ENCODE assay signal across 11 cellular contexts in genomic region chr9:115034801-115035200, GRCh38.
DNase-seq lines count a peak whose midpoint lies in the region; ATAC-seq and TF ChIP-seq lines count a peak whose summit lies in the region.
"Had no signal": no experiment of that assay in that cellular context is flagged by ENCODE, and none has a peak within 500 bp of the region (broad histone marks: within the 10 kb centered on the region; RNA-seq: fewer than 3 reads in every experiment).

No MANE protein-coding gene starts in this region.

- H3K4me1 Mint-ChIP-seq in chondrocyte (ENCODE audit: low read depth), result peaks cover 67% of the 10 kb centered on the region

- no peaks in the 10 kb centered on the region for H3K27me3 Mint-ChIP-seq in chondrocyte (ENCODE audit: low read depth)

- POLR2A ChIA-PET in AG04449 (lab: Yijun Ruan, JAX), result interaction anchor here (1.3 kb wide), 1 partner anchor 83 kb away, joined by 4 read pairs; the partner anchor contains the start of gene TNC

- TF ChIP-seq CTCF in AG04449 (IDR thresholded peaks at IDR 0.05; ENCODE audit: insufficient read depth, low read length, missing control alignments) (no peak), chondrocyte (IDR thresholded peaks at IDR 0.05) (no peak)

- DNase-seq in AG04449 (ENCODE audit: low read depth, low spot score) (peak; percentile 73), HT1080 (ENCODE audit: low read depth) (peak; percentile 38), chondrocyte (ENCODE audit: low spot score) (no peak), myocyte (ENCODE audit: low read depth) (peak; percentile 73)
- no peak for DNase-seq in stimulated activated naive CD4-positive, alpha-beta T cell treated with Interleukin-2 at 50 U/mL for 16 hours (lab: John Stamatoyannopoulos, UW)
- DNase-seq: central memory CD4-positive, alpha-beta T cell; head of caudate nucleus had no signal

- ATAC-seq in GM18520 (IDR thresholded peaks at IDR 0.05; ENCODE audit: unreplicated experiment) (no peak), HG03442 (IDR thresholded peaks at IDR 0.05; ENCODE audit: unreplicated experiment) (no peak), GM19467 (IDR thresholded peaks at IDR 0.05; ENCODE audit: unreplicated experiment) (no peak)

- peaks cover 7% of the 10 kb centered on the region for H3K36me3 Mint-ChIP-seq in chondrocyte (ENCODE audit: low read depth)

- H3K4me3 Mint-ChIP-seq in chondrocyte (ENCODE audit: unreplicated experiment), result no peak overlapping the region

- no peaks in the 10 kb centered on the region for H3K9me3 Mint-ChIP-seq in chondrocyte (ENCODE audit: low read depth)

- CTCF ChIA-PET in AG04449 (lab: Yijun Ruan, JAX), result interaction anchor here (3.7 kb wide), 1 partner anchor 20 kb away, joined by 19 read pairs; no protein-coding TSS in a partner anchor

- H3K4me3 ChIP-seq in AG04449 (ENCODE audit: low read depth, low read length), result no peak overlapping the region
- H3K4me3 ChIP-seq: SK-N-MC had no signal

- peak overlapping the region; percentile 98 for H3K27ac Mint-ChIP-seq in chondrocyte (ENCODE audit: unreplicated experiment)

Comparison
In these comparisons a context has a peak if more than half of its experiments do, and no peak if none do; other contexts are left out.
1. DNase-seq: peak in AG04449 (single experiment), HT1080 (single experiment) and myocyte (single experiment); none in chondrocyte (single experiment) and stimulated activated naive CD4-positive, alpha-beta T cell treated with Interleukin-2 at 50 U/mL for 16 hours (single experiment).